In the genomic region with DNA sequence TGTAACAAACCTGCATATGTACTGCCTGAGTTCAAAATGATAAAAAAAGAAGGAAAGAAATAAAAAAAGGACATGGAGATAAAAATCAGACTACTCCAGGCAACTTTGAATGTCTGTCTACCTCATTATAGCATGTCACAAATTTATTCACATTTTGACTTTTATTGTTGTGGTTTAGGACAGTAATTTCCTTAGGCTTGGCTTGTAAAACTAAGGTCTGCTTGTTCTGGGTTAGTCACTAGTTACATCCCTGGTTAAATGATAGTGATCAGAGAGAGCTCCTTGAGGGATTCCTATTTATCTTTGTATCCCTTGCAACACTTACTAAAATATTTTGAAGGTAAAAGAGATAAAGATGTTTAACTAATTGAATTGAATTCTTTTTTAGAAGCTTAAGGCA, we compare ENCODE assay signal across 13 cellular contexts. TPM values are rescaled to one million over a fixed set of nuclear protein-coding genes. Genes with fewer than 3 reads are reported as not detected.
DNase-seq lines count a peak whose midpoint lies in the region; ATAC-seq and TF ChIP-seq lines count a peak whose summit lies in the region.
"Had no signal": no experiment of that assay in that cellular context is flagged by ENCODE, and none has a peak within 500 bp of the region (broad histone marks: within the 10 kb centered on the region; RNA-seq: fewer than 3 reads in every experiment).

No MANE protein-coding gene starts in this region.

- H3K79me2 ChIP-seq in PC-3 (ENCODE audit: low read length) = no peaks in the 10 kb centered on the region

- H3F3A ChIP-seq in PC-3 (ENCODE audit: low read length, unreplicated experiment) = no peaks in the 10 kb centered on the region

- no peaks in the 10 kb centered on the region for H3K36me3 ChIP-seq in CD8-positive, alpha-beta T cell (ENCODE audit: insufficient read depth, low read length)
- no peaks in the 10 kb centered on the region for H3K36me3 ChIP-seq in PC-3 (ENCODE audit: low read depth, low read length)
- H3K36me3 ChIP-seq: BLaER1 had no signal

- peaks cover 22% of the 10 kb centered on the region for H3K4me1 Mint-ChIP-seq in CD8-positive, alpha-beta T cell (ENCODE audit: low read depth)
- H3K4me1 Mint-ChIP-seq in immature natural killer cell = peaks cover 32 to 42% of the 10 kb centered on the region in 2 donors
- peaks cover 12% of the 10 kb centered on the region for H3K4me1 Mint-ChIP-seq in activated CD8-positive, alpha-beta T cell treated with anti-CD3 and anti-CD28 coated beads, Interleukin-2, amount 10 ng/mL, durations not matched to agents 7 days and 5 days (ENCODE audit: low read depth)

- no peak overlapping the region for H3K9ac ChIP-seq in PC-3 (ENCODE audit: low read length)
- H3K9ac ChIP-seq: BLaER1, GM23248 had no signal

- no peaks in the 10 kb centered on the region for H3K27me3 ChIP-seq in CD8-positive, alpha-beta T cell (ENCODE audit: insufficient read depth, low read length)
- H3K27me3 ChIP-seq in PC-3 (ENCODE audit: low read length) = no peaks in the 10 kb centered on the region

- POLR2A ChIA-PET in CD8-positive, alpha-beta T cell (lab: Charles Lee) = no interaction called here
- POLR2A ChIA-PET in PC-3 (lab: Charles Lee; ENCODE audit: unreplicated experiment) = no interaction called here
- POLR2A ChIA-PET in activated CD8-positive, alpha-beta T cell treated with anti-CD3 and anti-CD28 coated beads, Interleukin-2, amount 10 ng/mL, durations not matched to agents 7 days and 5 days (lab: Charles Lee) = no interaction called here

- no peaks in the 10 kb centered on the region for H3K9me2 ChIP-seq in PC-3 (replicated peaks; ENCODE audit: low read length)

- no peak for DNase-seq in CD8-positive, alpha-beta T cell
- DNase-seq in PC-3 = peak; percentile 34
- DNase-seq in immature natural killer cell = no peak
- DNase-seq in activated CD8-positive, alpha-beta T cell treated with anti-CD3 and anti-CD28 coated beads, Interleukin-2, amount 10 ng/mL, durations not matched to agents 7 days and 5 days = no peak
- DNase-seq in iPS-NIHi11 (ENCODE audit: low spot score) = no peak
- no peak for DNase-seq in activated naive CD4-positive, alpha-beta T cell (lab: John Stamatoyannopoulos, UW)
- DNase-seq: Calu3, DMS79, GM23248 had no signal

- no peaks in the 10 kb centered on the region for H3K36me3 Mint-ChIP-seq in CD8-positive, alpha-beta T cell
- H3K36me3 Mint-ChIP-seq in immature natural killer cell = peaks cover 0 to 10% (median 6%) of the 10 kb centered on the region in 3 donors
- H3K36me3 Mint-ChIP-seq in activated CD8-positive, alpha-beta T cell treated with anti-CD3 and anti-CD28 coated beads, Interleukin-2, amount 10 ng/mL, durations not matched to agents 7 days and 5 days (ENCODE audit: low read depth) = peaks cover 2% of the 10 kb centered on the region

- H4K20me1 ChIP-seq in PC-3 (ENCODE audit: low read length) = no peaks in the 10 kb centered on the region
- H4K20me1 ChIP-seq: BLaER1 had no signal

- H3K9me3 Mint-ChIP-seq in CD8-positive, alpha-beta T cell = peaks cover 4% of the 10 kb centered on the region
- peaks cover 2 to 22% (median 12%) of the 10 kb centered on the region in 6 donors for H3K9me3 Mint-ChIP-seq in immature natural killer cell
- H3K9me3 Mint-ChIP-seq in activated CD8-positive, alpha-beta T cell treated with anti-CD3 and anti-CD28 coated beads, Interleukin-2, amount 10 ng/mL, durations not matched to agents 7 days and 5 days (ENCODE audit: insufficient read depth) = no peaks in the 10 kb centered on the region

- H3K9me3 ChIP-seq in CD8-positive, alpha-beta T cell (ENCODE audit: low read length) = no peaks in the 10 kb centered on the region
- H3K9me3 ChIP-seq in PC-3 (ENCODE audit: low read length) = no peaks in the 10 kb centered on the region
- H3K9me3 ChIP-seq: BLaER1 had no signal

- intact Hi-C loops in CD8-positive, alpha-beta T cell (cut with DNase I, micrococcal nuclease) = loop anchor here (5.0 kb wide), 2 partner anchors 137 to 327 kb away; no protein-coding TSS in a partner anchor
- intact Hi-C loops in PC-3 (cut with micrococcal nuclease) = no loop called here

- no peak overlapping the region for H3K4me3 Mint-ChIP-seq in CD8-positive, alpha-beta T cell
- no peak overlapping the region for H3K4me3 Mint-ChIP-seq in immature natural killer cell
- H3K4me3 Mint-ChIP-seq in activated CD8-positive, alpha-beta T cell treated with anti-CD3 and anti-CD28 coated beads, Interleukin-2, amount 10 ng/mL, durations not matched to agents 7 days and 5 days = no peak overlapping the region

- no peaks in the 10 kb centered on the region for H3K4me1 ChIP-seq in CD8-positive, alpha-beta T cell (ENCODE audit: insufficient read depth, low read length)
- no peaks in the 10 kb centered on the region for H3K4me1 ChIP-seq in PC-3 (ENCODE audit: insufficient read depth, low read length)
- H3K4me1 ChIP-seq: BLaER1 had no signal

- CTCF ChIA-PET in CD8-positive, alpha-beta T cell (lab: Charles Lee) = no interaction called here
- CTCF ChIA-PET in PC-3 (lab: Charles Lee) = no interaction called here
- CTCF ChIA-PET in activated CD8-positive, alpha-beta T cell treated with anti-CD3 and anti-CD28 coated beads, Interleukin-2, amount 10 ng/mL, durations not matched to agents 7 days and 5 days (lab: Charles Lee) = no interaction called here

- H3K27me3 Mint-ChIP-seq in CD8-positive, alpha-beta T cell (ENCODE audit: low read depth) = no peaks in the 10 kb centered on the region
- H3K27me3 Mint-ChIP-seq in immature natural killer cell (ENCODE audit: low read depth in 3 of 3) = peaks cover 2 to 4% (median 2%) of the 10 kb centered on the region in 3 donors
- H3K27me3 Mint-ChIP-seq in activated CD8-positive, alpha-beta T cell treated with anti-CD3 and anti-CD28 coated beads, Interleukin-2, amount 10 ng/mL, durations not matched to agents 7 days and 5 days (ENCODE audit: low read depth) = no peaks in the 10 kb centered on the region

- no TSS peak for BruUV-seq in PC-3 (replicated peaks; lab: Mats Ljungman, UMichigan)

- H3K27ac Mint-ChIP-seq in CD8-positive, alpha-beta T cell = peak overlapping the region; percentile 56
- peak overlapping the region in 4 of 6 donors; percentile 60 to 86 (median 83) for H3K27ac Mint-ChIP-seq in immature natural killer cell
- no peak overlapping the region for H3K27ac Mint-ChIP-seq in activated CD8-positive, alpha-beta T cell treated with anti-CD3 and anti-CD28 coated beads, Interleukin-2, amount 10 ng/mL, durations not matched to agents 7 days and 5 days

- H3K4me2 ChIP-seq in PC-3 (ENCODE audit: low read length) = no peak overlapping the region
- H3K4me2 ChIP-seq: BLaER1 had no signal

- H3K4me3 ChIP-seq in CD8-positive, alpha-beta T cell (ENCODE audit: low read depth, low read length) = no peak overlapping the region
- H3K4me3 ChIP-seq in PC-3 (ENCODE audit: low read length) = no peak overlapping the region
- H3K4me3 ChIP-seq: BLaER1, GM12878, GM23248 had no signal

- no peak for TF ChIP-seq CTCF in CD8-positive, alpha-beta T cell (IDR thresholded peaks at IDR 0.05)
- TF ChIP-seq CTCF in PC-3 (conservative IDR thresholded peaks at IDR 0.05; ENCODE audit: low read depth, low read length) = no peak

- no peak overlapping the region for H2AFZ ChIP-seq in PC-3 (ENCODE audit: low read length)
- H2AFZ ChIP-seq: GM23248 had no signal

- no peak for ATAC-seq in CD8-positive, alpha-beta T cell
- ATAC-seq in PC-3 = no peak
- ATAC-seq in activated CD8-positive, alpha-beta T cell treated with anti-CD3 and anti-CD28 coated beads, Interleukin-2, amount 10 ng/mL, durations not matched to agents 7 days and 5 days = no peak
- ATAC-seq: GM12878, HCT116 had no signal

- H3K27ac ChIP-seq in CD8-positive, alpha-beta T cell (ENCODE audit: low read depth, low read length) = no peak overlapping the region
- H3K27ac ChIP-seq in PC-3 (ENCODE audit: low read length) = no peak overlapping the region
- H3K27ac ChIP-seq: BLaER1, GM23248 had no signal

RNA-seq across cellular contexts. Expression of a gene that starts 42.5 kb away (rescaled TPM):
- total RNA-seq in CD8-positive, alpha-beta T cell = 100 to 1,000 TPM; 123 to 125 TPM
- total RNA-seq in PC-3 (2014; rRNA removed) = not detected in 2 replicates
- polyA plus RNA-seq in immature natural killer cell = 100 to 1,000 TPM; 284 to 408 (median 367) TPM
- total RNA-seq in activated CD8-positive, alpha-beta T cell treated with anti-CD3 and anti-CD28 coated beads, Interleukin-2, amount 10 ng/mL, durations not matched to agents 7 days and 5 days = 10 to 100 TPM; 74.3 to 75.9 TPM
- total RNA-seq: G401, GM23248 had no signal
- polyA plus RNA-seq: GM23248 had no signal

Comparison
In these comparisons a context has a peak if more than half of its experiments do, and no peak if none do; other contexts are left out.
1. RNA of a gene that starts 42.5 kb away (total RNA-seq): 123 to 125 TPM in CD8-positive, alpha-beta T cell and 74.3 to 75.9 TPM in activated CD8-positive, alpha-beta T cell treated with anti-CD3 and anti-CD28 coated beads, Interleukin-2, amount 10 ng/mL, durations not matched to agents 7 days and 5 days; not detected in PC-3; every median in the first group is over 10 times any median in the second.